3 cellular contexts compared by ENCODE assay signal in the genomic region with DNA sequence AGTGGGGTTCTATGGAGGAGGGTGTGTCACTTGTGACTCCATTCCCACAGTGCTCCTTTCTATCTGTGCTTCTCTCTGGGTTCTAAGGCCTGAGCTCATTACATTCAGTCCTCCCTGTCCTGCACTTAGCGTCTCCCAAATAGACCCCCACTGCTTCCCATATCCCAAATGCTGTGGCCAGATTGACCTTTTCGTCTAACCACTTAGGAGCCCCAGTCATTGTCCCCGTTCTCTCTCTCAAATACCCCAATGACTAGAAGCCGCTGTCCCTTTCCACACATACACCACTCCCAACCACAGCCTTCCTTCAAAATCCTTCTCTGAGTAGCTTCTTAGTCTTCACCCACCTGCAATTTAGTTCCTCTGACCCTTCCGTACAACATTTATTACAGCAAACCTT.
"Had no signal": no experiment of that assay in that cellular context is flagged by ENCODE, and none has a peak within 500 bp of the region (broad histone marks: within the 10 kb centered on the region; RNA-seq: fewer than 3 reads in every experiment).

No MANE protein-coding gene starts in this region.

- DNase-seq: GDM1, GF-D8 had no signal

- ATAC-seq: GM12878 had no signal

- H3K4me3 ChIP-seq: GM12878 had no signal
